22 cellular contexts compared by ENCODE assay signal in genomic region chr6:47093169-47093568, GRCh38. TPM values are rescaled to one million over a fixed set of nuclear protein-coding genes. Genes with fewer than 3 reads are reported as not detected.
A peak's percentile ranks its signal among the peaks of the same experiment; 100 is the strongest.
DNase-seq lines count a peak whose midpoint lies in the region; TF ChIP-seq lines count a peak whose summit lies in the region.
"Had no signal": no experiment of that assay in that cellular context is flagged by ENCODE, and none has a peak within 500 bp of the region (broad histone marks: within the 10 kb centered on the region; RNA-seq: fewer than 3 reads in every experiment).

No MANE protein-coding gene starts in this region.

- no peak for TF ChIP-seq EP300 in transverse colon (IDR thresholded peaks at IDR 0.05; ENCODE audit: low read depth)

- 92% methylated on average over 5 of the region's 5 CpGs for WGBS in mesenchymal stem cell
- whole genome bisulfite sequencing in transverse colon (ENCODE audit: low coverage in 1 of 2), 2 donors = 38 to 68% methylated on average over 5 of the region's 5 CpGs

- H3K9ac ChIP-seq in mesenchymal stem cell (ENCODE audit: low read length) = no peak overlapping the region
- H3K9ac ChIP-seq: BLaER1 had no signal

- H3K14ac ChIP-seq in mesenchymal stem cell (ENCODE audit: low read length in 2 of 2) = no peak overlapping the region

- H3K9me3 ChIP-seq in Peyer's patch (no peaks in the 10 kb centered on the region), mesenchymal stem cell (ENCODE audit: control insufficient read depth, low read length) (no peaks in the 10 kb centered on the region), transverse colon (no peaks in the 10 kb centered on the region)
- H3K9me3 ChIP-seq: BLaER1, HAP-1 had no signal

- H3K36me3 ChIP-seq in Peyer's patch (no peaks in the 10 kb centered on the region), mesenchymal stem cell (ENCODE audit: control insufficient read depth in 1 of 2, insufficient read depth in 2 of 2, low read depth in 1 of 2, low read length in 2 of 2) (no peaks in the 10 kb centered on the region), transverse colon (no peaks in the 10 kb centered on the region)
- H3K36me3 ChIP-seq: BLaER1, HAP-1 had no signal

- H2BK12ac ChIP-seq in mesenchymal stem cell (ENCODE audit: low read length in 2 of 2) = peak overlapping the region; percentile 34 to 51

- peaks cover 0 to 13% (median 0%) of the 10 kb centered on the region in 4 donors for H3K4me1 ChIP-seq in Peyer's patch
- peaks cover 2% of the 10 kb centered on the region for H3K4me1 ChIP-seq in mesenchymal stem cell (ENCODE audit: control insufficient read depth, insufficient read depth, low read depth, low read length)
- peaks cover 0 to 45% (median 16%) of the 10 kb centered on the region in 4 donors for H3K4me1 ChIP-seq in transverse colon
- H3K4me1 ChIP-seq: HAP-1 had no signal

- H2AFZ ChIP-seq in mesenchymal stem cell (ENCODE audit: low read depth, low read length) = no peak overlapping the region
- H2AFZ ChIP-seq: GM23338 had no signal

- H4K8ac ChIP-seq in mesenchymal stem cell (ENCODE audit: low read length) = no peak overlapping the region

- no peak overlapping the region for H3K4me2 ChIP-seq in mesenchymal stem cell (ENCODE audit: low read length, poor library complexity, severe bottlenecking)
- H3K4me2 ChIP-seq: BLaER1, GM23338 had no signal

- TF ChIP-seq POLR2A in Peyer's patch (IDR thresholded peaks at IDR 0.05) (no peak), transverse colon (IDR thresholded peaks at IDR 0.05) (no peak)

- peak overlapping the region; percentile 73 for H2BK120ac ChIP-seq in mesenchymal stem cell (ENCODE audit: low read depth, low read length)

- H3K79me1 ChIP-seq in mesenchymal stem cell (replicated peaks; ENCODE audit: low read length, poor library complexity, severe bottlenecking) = no peaks in the 10 kb centered on the region

- TF ChIP-seq CTCF in Peyer's patch (IDR thresholded peaks at IDR 0.05) (no peak), transverse colon (IDR thresholded peaks at IDR 0.05) (no peak)

- H4K91ac ChIP-seq in mesenchymal stem cell (ENCODE audit: low read length) = peak overlapping the region; percentile 39

- DNase-seq in HT-29 (ENCODE audit: low spot score) (peak; percentile 50), Peyer's patch (peak in 2 of 3 donors; percentile 57 to 63), mesenchymal stem cell (no peak), transverse colon (peak; percentile 54), occipital lobe (lab: John Stamatoyannopoulos, UW) (no peak), EL (no peak)
- DNase-seq in stimulated activated CD4-positive, alpha-beta T cell treated with anti-CD3 and anti-CD28 coated beads, Interleukin-4, amount 100 ng/mL, for 4 hours = no peak
- DNase-seq: ACHN; CD4-positive, alpha-beta memory T cell; DMS153; GDM1; MV-4-11; NCI-H1105 treated with DMSO at 0.1 percent for 48 hours; NCI-H2029 treated with DMSO at 0.1 percent for 48 hours; NCI-H345; NCI-H524; SHP77 had no signal

- intact Hi-C loops in transverse colon (cut with DNase I; ENCODE audit: low total_unique reads) = no loop called here

- H3K27ac ChIP-seq in Peyer's patch = peak overlapping the region in 1 of 4 donors; percentile 42
- no peak overlapping the region for H3K27ac ChIP-seq in mesenchymal stem cell (ENCODE audit: low read length, poor library complexity, severe bottlenecking)
- peak overlapping the region in 3 of 4 donors; percentile 34 to 69 (median 63) for H3K27ac ChIP-seq in transverse colon
- H3K27ac ChIP-seq: BLaER1 had no signal

- in situ Hi-C loops in transverse colon (cut with MboI; ENCODE audit: low pct_ligation_motif_present in 1 of 4, low pct_unique_long_range_greater_than_20kb in 1 of 4, low sequenced_read_pairs in 3 of 4) = loop anchor here in 1 of 4 donors (10.0 kb wide), 1 partner anchor 212 kb away; the partner anchor contains the start of gene TNFRSF21

- H3K18ac ChIP-seq in mesenchymal stem cell (ENCODE audit: low read depth in 1 of 2, low read length in 2 of 2) = peak overlapping the region; percentile 37 to 61

- no peak overlapping the region for H2BK15ac ChIP-seq in mesenchymal stem cell (ENCODE audit: low read depth, poor library complexity, severe bottlenecking)

- peak overlapping the region in 1 of 2 experiments; percentile 24 for H3K4ac ChIP-seq in mesenchymal stem cell (ENCODE audit: low read depth in 1 of 2, low read length in 2 of 2)

- H3K4me3 ChIP-seq in Peyer's patch (no peak overlapping the region), mesenchymal stem cell (ENCODE audit: insufficient read depth in 1 of 2, low read depth in 1 of 2, low read length in 2 of 2) (no peak overlapping the region), transverse colon (no peak overlapping the region)
- H3K4me3 ChIP-seq: BLaER1, GM23338, HAP-1 had no signal

- no peak overlapping the region for H2AK5ac ChIP-seq in mesenchymal stem cell (ENCODE audit: low read length, severe bottlenecking)

- H2BK5ac ChIP-seq in mesenchymal stem cell (ENCODE audit: low read depth, low read length, poor library complexity, severe bottlenecking) = no peak overlapping the region

- no peak overlapping the region for H3K23ac ChIP-seq in mesenchymal stem cell (ENCODE audit: low read length in 2 of 2)

- H3K27me3 ChIP-seq in Peyer's patch (no peaks in the 10 kb centered on the region), mesenchymal stem cell (ENCODE audit: control insufficient read depth in 1 of 2, insufficient read depth in 1 of 2, low read length in 2 of 2) (no peaks in the 10 kb centered on the region), transverse colon (no peaks in the 10 kb centered on the region)
- H3K27me3 ChIP-seq: BLaER1 had no signal

RNA-seq across cellular contexts. Expression of gene ADGRF1, which starts 51.0 kb away (rescaled TPM):
- 7.6 and 9.1 TPM in 2 replicates for total RNA-seq in HT-29 (2014; rRNA removed; shearing (Covaris generic))
- 10 to 100 TPM in 2 of 4 donors, 1 to 10 TPM in 1, not detected in 1; 7.4 to 22.6 (median 13.5) TPM for total RNA-seq in Peyer's patch
- polyA plus RNA-seq in mesenchymal stem cell (2013, experiment 1 of 2) = 0.01 TPM
- 0.04 TPM for polyA plus RNA-seq in mesenchymal stem cell (2013, experiment 2 of 2)
- total RNA-seq in transverse colon = 1 to 10 TPM in 1 of 4 donors, under 1 TPM in 1, not detected in 2; 0.64 to 1.2 TPM
- total RNA-seq in occipital lobe = not detected
- total RNA-seq: CD4-positive, alpha-beta memory T cell; Daoy; GM23338 had no signal
- polyA plus RNA-seq: CD4-positive, alpha-beta memory T cell; GM23338; IgD-negative memory B cell had no signal

Comparison
In these comparisons a context has a peak if more than half of its experiments do, and no peak if none do; other contexts are left out.
1. DNase-seq: peak in HT-29 (single experiment), Peyer's patch (2 of 3) and transverse colon (single experiment); none in mesenchymal stem cell (single experiment), occipital lobe (single experiment), stimulated activated CD4-positive, alpha-beta T cell treated with anti-CD3 and anti-CD28 coated beads, Interleukin-4, amount 100 ng/mL, for 4 hours (0 of 2) and EL (single experiment).